Comparison of ENCODE assay signal across 8 cellular contexts in the genomic region with DNA sequence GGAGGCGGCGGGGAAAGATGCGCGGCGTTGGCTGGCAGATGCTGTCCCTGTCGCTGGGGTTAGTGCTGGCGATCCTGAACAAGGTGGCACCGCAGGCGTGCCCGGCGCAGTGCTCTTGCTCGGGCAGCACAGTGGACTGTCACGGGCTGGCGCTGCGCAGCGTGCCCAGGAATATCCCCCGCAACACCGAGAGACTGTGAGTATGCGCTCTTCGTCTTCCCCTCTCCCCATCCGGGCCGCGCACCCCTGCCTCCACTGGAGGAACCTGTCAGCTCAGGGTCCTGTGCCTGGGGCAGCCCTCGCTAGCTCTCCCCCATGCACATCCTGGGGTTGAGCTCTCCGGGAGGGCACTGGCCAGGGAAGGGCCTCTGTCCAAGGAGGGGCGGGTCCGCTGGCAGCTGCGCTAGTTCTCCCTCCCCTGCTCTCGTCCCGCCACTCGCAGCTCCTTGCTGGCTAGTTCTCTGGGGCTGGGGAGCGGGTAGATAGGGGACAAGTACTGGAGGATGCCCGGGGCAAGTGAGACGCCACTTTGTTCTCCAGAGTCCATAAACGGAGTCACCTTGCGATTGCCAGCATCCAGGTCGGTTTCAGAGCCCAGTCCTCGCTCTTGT. TPM values are rescaled to one million over a fixed set of nuclear protein-coding genes. Genes with fewer than 3 reads are reported as not detected.
A peak's percentile ranks its signal among the peaks of the same experiment; 100 is the strongest.
DNase-seq lines count a peak whose midpoint lies in the region; ATAC-seq and TF ChIP-seq lines count a peak whose summit lies in the region.

No MANE protein-coding gene starts in this region.

- H3K4me3 ChIP-seq in PC-3 (ENCODE audit: low read length), result peak overlapping the region; percentile 96

- no TSS peak for BruUV-seq in PC-3 (replicated peaks; lab: Mats Ljungman, UMichigan)

- DNase-seq in D341Med (ENCODE audit: low spot score) (peak; percentile 58), PC-3 (peak; percentile 27), head of caudate nucleus (peak in 41 of 42 donors; percentile 13 to 66 (median 41)), progenitor cell of endocrine pancreas (ENCODE audit: low spot score, unreplicated experiment) (no peak), activated T-cell treated with anti-CD3 and anti-CD28 coated beads for 4 hours (no peak)

- TF ChIP-seq CTCF in PC-3 (conservative IDR thresholded peaks at IDR 0.05; ENCODE audit: low read depth, low read length) (no peak), progenitor cell of endocrine pancreas (IDR thresholded peaks at IDR 0.05; ENCODE audit: unreplicated experiment) (no peak)

- no peaks in the 10 kb centered on the region for H3K9me3 ChIP-seq in PC-3 (ENCODE audit: low read length)

- H3K27ac Mint-ChIP-seq in progenitor cell of endocrine pancreas, result no peak overlapping the region

- H3K4me2 ChIP-seq in PC-3 (ENCODE audit: low read length), result peak overlapping the region; percentile 99

- ATAC-seq in PC-3, result peak; percentile 13
- no peak for ATAC-seq in HG02588 (IDR thresholded peaks at IDR 0.05; ENCODE audit: unreplicated experiment)
- ATAC-seq in GM18909 (IDR thresholded peaks at IDR 0.05; ENCODE audit: poor library complexity, unreplicated experiment), result no peak
- no peak for ATAC-seq in HG03135 (IDR thresholded peaks at IDR 0.05; ENCODE audit: unreplicated experiment)

- H4K20me1 ChIP-seq in PC-3 (ENCODE audit: low read length), result peaks cover 52% of the 10 kb centered on the region

- H3K27me3 ChIP-seq in PC-3 (ENCODE audit: low read length), result no peaks in the 10 kb centered on the region

- H3K27ac ChIP-seq in PC-3 (ENCODE audit: low read length), result no peak overlapping the region

- H2AFZ ChIP-seq in PC-3 (ENCODE audit: low read length), result no peak overlapping the region

- peaks cover 28% of the 10 kb centered on the region for H3K4me1 Mint-ChIP-seq in progenitor cell of endocrine pancreas (ENCODE audit: low read depth)

- no peaks in the 10 kb centered on the region for H3K9me3 Mint-ChIP-seq in progenitor cell of endocrine pancreas (ENCODE audit: low read depth)

- H3K4me1 ChIP-seq in PC-3 (ENCODE audit: insufficient read depth, low read length), result peaks cover 34% of the 10 kb centered on the region

- peaks cover 72% of the 10 kb centered on the region for H3K79me2 ChIP-seq in PC-3 (ENCODE audit: low read length)

- H3K4me3 Mint-ChIP-seq in progenitor cell of endocrine pancreas (ENCODE audit: low read depth), result peak overlapping the region; percentile 89

- POLR2A ChIA-PET in PC-3 (lab: Charles Lee; ENCODE audit: unreplicated experiment), result interaction anchor here (0.5 kb wide), 1 partner anchor 163 kb away, joined by 8 read pairs; no protein-coding TSS in a partner anchor

- peak overlapping the region; percentile 74 for H3K9ac ChIP-seq in PC-3 (ENCODE audit: low read length)

- H3K9me2 ChIP-seq in PC-3 (replicated peaks; ENCODE audit: low read length), result no peaks in the 10 kb centered on the region

- H3K36me3 ChIP-seq in PC-3 (ENCODE audit: low read depth, low read length), result no peaks in the 10 kb centered on the region; the same call in 1 of the 2 replicates

- H3F3A ChIP-seq in PC-3 (ENCODE audit: low read length, unreplicated experiment), result no peaks in the 10 kb centered on the region

- CTCF ChIA-PET in PC-3 (lab: Charles Lee), result no interaction called here

- H3K36me3 Mint-ChIP-seq in progenitor cell of endocrine pancreas (ENCODE audit: insufficient read depth), result no peaks in the 10 kb centered on the region

- intact Hi-C loops in PC-3 (cut with micrococcal nuclease) (loop anchor here (5.0 kb wide), 1 partner anchor 797 kb away; no protein-coding TSS in a partner anchor), head of caudate nucleus (cut with DNase I) (no loop called here)

- H3K27me3 Mint-ChIP-seq in progenitor cell of endocrine pancreas, result peaks cover 67% of the 10 kb centered on the region

RNA-seq across cellular contexts. Expression of a gene that starts 2.2 kb away (rescaled TPM):
- total RNA-seq in PC-3 (2014; rRNA removed) (19.1 and 28.7 TPM in 2 replicates), progenitor cell of endocrine pancreas (11.6 and 13.1 TPM in 2 replicates)

Comparison
In these comparisons a context has a peak if more than half of its experiments do, and no peak if none do; other contexts are left out.
1. DNase-seq: peak in D341Med (single experiment), PC-3 (single experiment) and head of caudate nucleus (41 of 42); none in progenitor cell of endocrine pancreas (single experiment) and activated T-cell treated with anti-CD3 and anti-CD28 coated beads for 4 hours (single experiment).